ENCODE assay signal across 14 cellular contexts in genomic region chr11:44269369-44270351, GRCh38. TPM values are rescaled to one million over a fixed set of nuclear protein-coding genes. Genes with fewer than 3 reads are reported as not detected.
A peak's percentile ranks its signal among the peaks of the same experiment; 100 is the strongest.
DNase-seq lines count a peak whose midpoint lies in the region; ATAC-seq, FAIRE-seq and TF ChIP-seq lines count a peak whose summit lies in the region.
"Had no signal": no experiment of that assay in that cellular context is flagged by ENCODE, and none has a peak within 500 bp of the region (broad histone marks: within the 10 kb centered on the region; RNA-seq: fewer than 3 reads in every experiment).

No MANE protein-coding gene starts in this region.

- no peaks in the 10 kb centered on the region for H3K79me2 ChIP-seq in K562 (ENCODE audit: control insufficient read depth, insufficient read depth, low read length)

- peak; percentile 79 for DNase-seq in HT1080 (ENCODE audit: low read depth)
- DNase-seq in K562 (ENCODE audit: extremely low read depth in 1 of 4, low spot score in 3 of 4), result peak; percentile 91 to 94 (median 93)
- peak; percentile 10 for DNase-seq in iPS-NIHi11 (ENCODE audit: low spot score)
- DNase-seq in type B pancreatic cell (ENCODE audit: extremely low spot score, unreplicated experiment), result no peak
- DNase-seq in NCI-H748 treated with DMSO at 0.1 percent for 48 hours (lab: John Stamatoyannopoulos, UW), result no peak
- DNase-seq in frontal cortex (ENCODE audit: low spot score in 2 of 2), result no peak
- DNase-seq: activated CD4-positive, alpha-beta T cell treated with anti-CD3 and anti-CD28 coated beads for 48 hours; caudate nucleus; NCI-H2107 had no signal

- no peaks in the 10 kb centered on the region for H3K9me1 ChIP-seq in K562 (ENCODE audit: control insufficient read depth, insufficient read depth, low read length)

- H3K36me3 ChIP-seq in K562 (ENCODE audit: control insufficient read depth, insufficient read depth, low read length), result no peaks in the 10 kb centered on the region
- H3K36me3 ChIP-seq: thoracic aorta had no signal

- intact Hi-C loops in K562 (cut with micrococcal nuclease), result loop anchor here (5.0 kb wide), 2 partner anchors 92 to 132 kb away; no protein-coding TSS in a partner anchor

- peaks cover 10% of the 10 kb centered on the region; the same call in 1 of the 2 replicates for H4K20me1 ChIP-seq in K562 (replicated peaks; ENCODE audit: control insufficient read depth, insufficient read depth, low read length)

- H3K4me1 Mint-ChIP-seq in type B pancreatic cell (ENCODE audit: unreplicated experiment), result peaks cover 8% of the 10 kb centered on the region
- H3K4me1 Mint-ChIP-seq: activated T-helper 17 cell treated with anti-CD3 and anti-CD28 coated beads, Interleukin-2, amount 50 U/mL, for 72 hours had no signal

- H3K4me3 Mint-ChIP-seq in type B pancreatic cell, result peak overlapping the region; percentile 34
- H3K4me3 Mint-ChIP-seq: activated T-helper 17 cell treated with anti-CD3 and anti-CD28 coated beads, Interleukin-2, amount 50 U/mL, for 72 hours had no signal

- peaks cover 6% of the 10 kb centered on the region for H3K9me3 Mint-ChIP-seq in type B pancreatic cell
- H3K9me3 Mint-ChIP-seq: activated T-helper 17 cell treated with anti-CD3 and anti-CD28 coated beads, Interleukin-2, amount 50 U/mL, for 72 hours had no signal

- POLR2A ChIA-PET in K562 (lab: Yijun Ruan, JAX), result interaction anchor here (0.6 to 2.1 kb wide), 9 partner anchors 8 to 615 kb away, joined by 3 to 8 read pairs (median 3); no protein-coding TSS in a partner anchor

- no peaks in the 10 kb centered on the region for H3K27me3 ChIP-seq in K562 (ENCODE audit: control insufficient read depth in 2 of 2, insufficient read depth in 2 of 2, low read length in 2 of 2)

- BruUV-seq in K562 (replicated peaks; lab: Mats Ljungman, UMichigan), result no TSS peak

- H3K27ac ChIP-seq in K562 (ENCODE audit: extremely low read depth, low read depth, low read length), result peak overlapping the region; percentile 49; the same call in 2 of the 3 replicates
- H3K27ac ChIP-seq: thoracic aorta had no signal

- CTCF ChIA-PET in K562 (lab: Yijun Ruan, JAX; ENCODE audit: low intra/inter-chr PET ratio), result no interaction called here

- FAIRE-seq in K562 (lab: Jason Lieb, UNC), result peak; percentile 97
- FAIRE-seq in frontal cortex (lab: Jason Lieb, UNC), result no peak
- FAIRE-seq: D721Med had no signal

- in situ Hi-C loops in K562 (cut with MboI), result no loop called here

- peak; percentile 90 for TF ChIP-seq EP300 in K562 (IDR thresholded peaks at IDR 0.05; ENCODE audit: low read length)

- TF ChIP-seq CTCF in K562 (IDR thresholded peaks at IDR 0.05 in 2 of 3, conservative IDR thresholded peaks at IDR 0.05 in 1 of 3; ENCODE audit: insufficient read depth in 2 of 3, low read depth in 1 of 3, low read length in 3 of 3) (no peak), type B pancreatic cell (conservative IDR thresholded peaks at IDR 0.05) (no peak)

- H3K4me2 ChIP-seq in K562 (ENCODE audit: insufficient read depth, low read length), result peak overlapping the region; percentile 74

- peaks cover 50 to 62% of the 10 kb centered on the region in 2 experiments for H3K4me1 ChIP-seq in K562 (replicated peaks in 1 of 2; ENCODE audit: control insufficient read depth in 2 of 2, insufficient read depth in 2 of 2, low read length in 2 of 2)

- H3K4me3 ChIP-seq in K562, result peak overlapping the region; percentile 11; the same call in 1 of the 2 replicates
- H3K4me3 ChIP-seq: thoracic aorta had no signal

- H3K27ac Mint-ChIP-seq in type B pancreatic cell, result peak overlapping the region; percentile 43
- H3K27ac Mint-ChIP-seq: activated T-helper 17 cell treated with anti-CD3 and anti-CD28 coated beads, Interleukin-2, amount 50 U/mL, for 72 hours had no signal

- peaks cover 5% of the 10 kb centered on the region for H3K36me3 Mint-ChIP-seq in type B pancreatic cell

- H3K27me3 Mint-ChIP-seq in type B pancreatic cell, result no peaks in the 10 kb centered on the region

- peak overlapping the region in 1 of 2 experiments; percentile 70; a peak in 1 of 4 replicates for H3K9ac ChIP-seq in K562 (ENCODE audit: insufficient read depth in 1 of 2, low read depth in 2 of 2, low read length in 2 of 2)

- TF ChIP-seq POLR2A in K562 (conservative IDR thresholded peaks at IDR 0.05), result no peak

- H2AFZ ChIP-seq in K562 (ENCODE audit: low read depth, low read length), result peak overlapping the region; percentile 70; the same call in 1 of the 2 replicates

- no peaks in the 10 kb centered on the region for H3K9me3 ChIP-seq in K562 (replicated peaks; ENCODE audit: control insufficient read depth, insufficient read depth, low read depth, low read length)
- H3K9me3 ChIP-seq: thoracic aorta had no signal

- WGBS in K562 (ENCODE audit: insufficient coverage, low coverage, missing lambda C conversion rate), result 7% methylated on average over 15 of the region's 17 CpGs

- TF ChIP-seq RAD21 in K562 (CRISPR knock-in tag; conservative IDR thresholded peaks at IDR 0.05 in 1 of 2, IDR thresholded peaks at IDR 0.05 in 1 of 2), result peak in 1 of 2 experiments; percentile 23; a peak in 1 of 4 replicates

- ATAC-seq in K562 (peak; percentile 90), GM19328 (IDR thresholded peaks at IDR 0.05; ENCODE audit: unreplicated experiment) (no peak)
- ATAC-seq: activated T-helper 17 cell treated with anti-CD3 and anti-CD28 coated beads, Interleukin-2, amount 50 U/mL, for 72 hours had no signal

TF ChIP-seq in K562, 482 proteins besides CTCF, POLR2A, EP300 and RAD21 (continues in another document):
- peak; percentile 85 for TF ChIP-seq STAT5A (IDR thresholded peaks at IDR 0.05; ENCODE audit: borderline replicate concordance, low read length)
- no peak for TF ChIP-seq TGIF2 (CRISPR knock-in tag; IDR thresholded peaks at IDR 0.05)
- no peak for TF ChIP-seq FIP1L1 (IDR thresholded peaks at IDR 0.05; ENCODE audit: low read depth, low read length, poor library complexity, severe bottlenecking)
- TF ChIP-seq PHF21A (IDR thresholded peaks at IDR 0.05; ENCODE audit: borderline replicate concordance, low read depth), result peak; percentile 62; the same call in 1 of the 2 replicates
- TF ChIP-seq GTF2B (IDR thresholded peaks at IDR 0.05; ENCODE audit: extremely low read depth, insufficient read length), result no peak
- TF ChIP-seq CHAMP1 (IDR thresholded peaks at IDR 0.05), result peak; percentile 83; the same call in 1 of the 2 replicates
- peak; percentile 97 to 98 for TF ChIP-seq KDM1A (IDR thresholded peaks at IDR 0.05)
- TF ChIP-seq ATF7 (IDR thresholded peaks at IDR 0.05), result 0 out of 2 replicates have a peak, but pooled peaks have one; percentile 47
- peak; percentile 97 for TF ChIP-seq NCOR1 (IDR thresholded peaks at IDR 0.05)

RNA-seq across cellular contexts. Expression of gene ALX4, which starts 40.3 kb away (rescaled TPM):
- total RNA-seq in HT1080 (2014; rRNA removed; shearing (Covaris generic)), result not detected in 2 replicates
- polyA plus RNA-seq in HT1080 (2015; cell fraction: cytosol; rRNA removed), result 0.10 TPM in 1 of 2 replicates, not detected in the other
- 0.02 and 0.13 TPM in 2 replicates for polyA plus RNA-seq in HT1080 (2015; cell fraction: nucleus; rRNA removed)
- 0.11 and 0.35 TPM in 2 replicates for total RNA-seq in K562 (2011; cell fraction: chromatin; rRNA removed; ENCODE audit: low replicate concordance)
- total RNA-seq in K562 (2011; cell fraction: nucleolus; rRNA removed), result 0.13 and 0.33 TPM in 2 replicates
- total RNA-seq in K562 (2011; cell fraction: nucleoplasm; rRNA removed), result 0.15 and 0.31 TPM in 2 replicates
- total RNA-seq in K562 (2014; rRNA removed) (0.65 and 1.0 TPM in 2 replicates), K562 (2014; rRNA removed; fragmentation: Illumina TruSeq; extraction: Trizol) (0.22 and 0.33 TPM in 2 replicates), K562 (2015; rRNA removed; fragmentation: Illumina TruSeq; extraction: Trizol) (0.60 and 0.62 TPM in 2 replicates), K562 (2021) (1.1 and 1.2 TPM in 2 replicates), type B pancreatic cell (ENCODE audit: low replicate concordance) (0.43 and 11.6 TPM in 2 replicates), frontal cortex (1.2 TPM)
- polyA plus RNA-seq in K562 (2011; rRNA removed) (0.14 and 0.81 TPM in 2 replicates), K562 (2014; fragmentation: Illumina TruSeq; extraction: Trizol) (0.64 and 0.78 TPM in 2 replicates), K562 (2014; fragmentation: Nextera tagmentation; extraction: Ambion mirVana) (under 1 TPM; 0.07 to 0.13 TPM), K562 (2014; rRNA removed) (0.23 and 0.51 TPM in 2 replicates)
- polyA plus RNA-seq in K562 (2011; cell fraction: cytosol; rRNA removed), result 0.30 and 0.59 TPM in 2 replicates
- polyA plus RNA-seq in K562 (2011; cell fraction: nucleus; rRNA removed), result 0.44 and 0.91 TPM in 2 replicates
- polyA plus RNA-seq in K562 (2012), result 0.89 and 1.6 TPM in 2 replicates
- polyA minus RNA-seq in K562 (2011; rRNA and poly(A)+ RNA removed), result 0.21 and 0.99 TPM in 2 replicates
- 0.48 and 1.8 TPM in 2 replicates for polyA minus RNA-seq in K562 (2011; cell fraction: cytosol; rRNA and poly(A)+ RNA removed)
- 0.40 and 1.4 TPM in 2 replicates for polyA minus RNA-seq in K562 (2011; cell fraction: nucleus; rRNA and poly(A)+ RNA removed)
- total RNA-seq: activated T-helper 17 cell treated with anti-CD3 and anti-CD28 coated beads, Interleukin-2, amount 50 U/mL, for 72 hours; epithelial cell of proximal tubule; thoracic aorta had no signal

Comparison
In these comparisons a context has a peak if more than half of its experiments do, and no peak if none do; other contexts are left out.
1. DNase-seq: peak in HT1080 (single experiment), K562 (4 of 4) and iPS-NIHi11 (single experiment); none in type B pancreatic cell (single experiment), NCI-H748 treated with DMSO at 0.1 percent for 48 hours (single experiment) and frontal cortex (0 of 2).